In genomic region chr10:52239771-52240170, GRCh38 we compare ENCODE assay signal across 27 cellular contexts.
"Had no signal": no experiment of that assay in that cellular context is flagged by ENCODE, and none has a peak within 500 bp of the region (broad histone marks: within the 10 kb centered on the region; RNA-seq: fewer than 3 reads in every experiment).

No MANE protein-coding gene starts in this region.

- H3K27me3 ChIP-seq: stomach, suprapubic skin, testis, thyroid gland, tibial artery, tibial nerve, transverse colon, upper lobe of left lung, upper lobe of right lung, uterus, vagina had no signal

- H3K4me1 ChIP-seq: stomach, suprapubic skin, testis, thyroid gland, tibial artery, tibial nerve, transverse colon, upper lobe of left lung, upper lobe of right lung, uterus, vagina had no signal

- H3K36me3 ChIP-seq: stomach, suprapubic skin, thoracic aorta, thyroid gland, tibial artery, tibial nerve, transverse colon, upper lobe of left lung, upper lobe of right lung, uterus, vagina had no signal

- H3K27ac ChIP-seq: stomach, suprapubic skin, testis, thoracic aorta, thyroid gland, tibial artery, tibial nerve, transverse colon, upper lobe of left lung, upper lobe of right lung, uterus, vagina had no signal

- H3K4me3 ChIP-seq: stomach, suprapubic skin, testis, thoracic aorta, thyroid gland, tibial artery, tibial nerve, transverse colon, upper lobe of left lung, upper lobe of right lung, uterus, vagina had no signal

- DNase-seq: stimulated activated CD4-positive, alpha-beta T cell treated with anti-CD3 and anti-CD28 coated beads, Interleukin-2, amount 100 ng/mL, for 48 hours; stimulated activated CD4-positive, alpha-beta T cell treated with anti-CD3 and anti-CD28 coated beads, Interleukin-4, amount 100 ng/mL, for 1 hour; stimulated activated CD4-positive, alpha-beta T cell treated with anti-CD3 and anti-CD28 coated beads, Interleukin-4, amount 100 ng/mL, for 24 hours; stimulated activated CD4-positive, alpha-beta T cell treated with anti-CD3 and anti-CD28 coated beads, Interleukin-4, amount 100 ng/mL, for 4 hours; stimulated activated CD8-positive, alpha-beta memory T cell treated with anti-CD3 and anti-CD28 coated beads, Interleukin-4, amount 100 ng/mL, for 48 hours; stimulated activated naive B cell treated with anti-CD40 and anti-IgM and Interleukin-4, amounts not matched to agents 10 μg/mL and 1 μg/mL and 100 μg/mL, for 72 hours; stimulated activated naive CD4-positive, alpha-beta T cell; stimulated activated naive CD4-positive, alpha-beta T cell treated with Interleukin-2 at 50 U/mL for 16 hours; stimulated activated naive CD8-positive, alpha-beta T cell treated with anti-CD3 and anti-CD28 coated beads, Interleukin-15, amount 100 ng/mL, for 72 hours; stimulated activated naive CD8-positive, alpha-beta T cell treated with anti-CD3 and anti-CD28 coated beads, Interleukin-15, Interleukin-2, amounts not matched to agents 100 U/mL and 50 U/mL, for 24 hours; stomach; substantia nigra; testis; thyroid gland; tibial artery; transverse colon; trophoblast cell; upper lobe of left lung; upper lobe of right lung; uterus had no signal

- FAIRE-seq: urothelium cell line had no signal

- ATAC-seq: stimulated activated effector memory CD8-positive, alpha-beta T cell treated with anti-CD3 and anti-CD28 coated beads, Interleukin-12 subunit alpha, Interleukin-12 subunit beta, amount 100 ng/mL, for 72 hours; stimulated activated memory B cell treated with anti-CD40 and anti-IgM and Interleukin-4, amounts not matched to agents 10 μg/mL and 1 μg/mL and 100 μg/mL, for 72 hours; stimulated activated naive B cell treated with anti-CD40 and anti-IgM and Interleukin-4, amounts not matched to agents 10 μg/mL and 1 μg/mL and 100 μg/mL, for 72 hours; stimulated activated naive CD8-positive, alpha-beta T cell treated with anti-CD3 and anti-CD28 coated beads, Interleukin-15, amount 100 ng/mL, for 72 hours; stimulated activated naive CD8-positive, alpha-beta T cell treated with anti-CD3 and anti-CD28 coated beads, Interleukin-15, Interleukin-2, amounts not matched to agents 100 U/mL and 50 U/mL, for 24 hours; upper lobe of right lung had no signal

- H3K9me3 ChIP-seq: stomach, suprapubic skin, testis, thoracic aorta, thyroid gland, tibial artery, tibial nerve, transverse colon, upper lobe of left lung, upper lobe of right lung, uterus, vagina had no signal
